Comparison of ENCODE assay signal across 17 cellular contexts in genomic region chr5:34684980-34685352, GRCh38. TPM values are rescaled to one million over a fixed set of nuclear protein-coding genes. Genes with fewer than 3 reads are reported as not detected.
DNase-seq lines count a peak whose midpoint lies in the region; ATAC-seq, FAIRE-seq and TF ChIP-seq lines count a peak whose summit lies in the region.
"Had no signal": no experiment of that assay in that cellular context is flagged by ENCODE, and none has a peak within 500 bp of the region (broad histone marks: within the 10 kb centered on the region; RNA-seq: fewer than 3 reads in every experiment).

No MANE protein-coding gene starts in this region.

- H2AK5ac ChIP-seq in H1 (ENCODE audit: low read depth, low read length), result peak overlapping the region; percentile 7; the same call in 1 of the 2 replicates

- peak overlapping the region; percentile 95 for H3K27ac Mint-ChIP-seq in nephron progenitor cell
- no peak overlapping the region for H3K27ac Mint-ChIP-seq in immature natural killer cell
- H3K27ac Mint-ChIP-seq: activated CD4-positive, alpha-beta memory T cell treated with anti-CD3 and anti-CD28 coated beads for 36 hours; activated naive CD4-positive, alpha-beta T cell treated with anti-CD3 and anti-CD28 coated beads, Interleukin-2, amount 50 U/mL, for 24 hours; CD4-positive, CD25-positive, alpha-beta regulatory T cell had no signal

- H2BK20ac ChIP-seq in H1 (ENCODE audit: low read length), result no peak overlapping the region

- H3K18ac ChIP-seq in H1 (ENCODE audit: extremely low read depth, low read length), result no peak overlapping the region

- H3K4me1 Mint-ChIP-seq in nephron progenitor cell, result peaks cover 69% of the 10 kb centered on the region
- no peaks in the 10 kb centered on the region for H3K4me1 Mint-ChIP-seq in immature natural killer cell
- H3K4me1 Mint-ChIP-seq: activated naive CD4-positive, alpha-beta T cell treated with anti-CD3 and anti-CD28 coated beads, Interleukin-2, amount 50 U/mL, for 24 hours; CD4-positive, CD25-positive, alpha-beta regulatory T cell had no signal

- no peak overlapping the region for H3K56ac ChIP-seq in H1 (replicated peaks; ENCODE audit: insufficient read length, low read depth, low read length)

- TF ChIP-seq EP300 in HepG2 (IDR thresholded peaks at IDR 0.05; ENCODE audit: low read depth in 2 of 2, low read length in 2 of 2), result no peak
- TF ChIP-seq EP300 in HepG2 (CRISPR knock-in tag; IDR thresholded peaks at IDR 0.05; ENCODE audit: borderline replicate concordance), result no peak
- TF ChIP-seq EP300 in H1 (IDR thresholded peaks at IDR 0.05; ENCODE audit: borderline replicate concordance in 1 of 2, low read depth in 2 of 2, low read length in 2 of 2), result no peak

- TF ChIP-seq RAD21 in HepG2 (CRISPR knock-in tag; IDR thresholded peaks at IDR 0.05) (no peak), H1 (IDR thresholded peaks at IDR 0.05 in 1 of 2, conservative IDR thresholded peaks at IDR 0.05 in 1 of 2; ENCODE audit: low read depth in 2 of 2, low read length in 2 of 2) (no peak)

- DNase-seq in HepG2 (ENCODE audit: low spot score), result no peak
- DNase-seq in right lobe of liver, result no peak
- DNase-seq in H1 (ENCODE audit: low read depth in 1 of 2, low spot score in 2 of 2), result no peak
- DNase-seq in nephron progenitor cell, result no peak
- DNase-seq in SW480 (ENCODE audit: low spot score), result no peak
- no peak for DNase-seq in immature natural killer cell
- DNase-seq in OCI-M1 (lab: John Stamatoyannopoulos, UW), result no peak
- DNase-seq: activated T-cell treated with anti-CD3 and anti-CD28 coated beads, Interleukin-2, amount 50 U/mL, for 4 hours; CD4-positive, CD25-positive, alpha-beta regulatory T cell; NCI-H187 treated with DMSO at 0.1 percent for 48 hours; NK-92 treated with Interleukin-12 subunit alpha and Interleukin-12 subunit beta, amount 100 ng/mL, for 24 hours; psoas muscle; stimulated activated CD4-positive, alpha-beta T cell treated with anti-CD3 and anti-CD28 coated beads, Interleukin-12 subunit alpha, Interleukin-12 subunit beta, amount 100 ng/mL, for 4 hours had no signal

- H4K8ac ChIP-seq in H1 (ENCODE audit: extremely low read depth, insufficient read depth, low read length), result no peak overlapping the region

- H3K27me3 Mint-ChIP-seq in nephron progenitor cell (ENCODE audit: low read depth, poor library complexity) (no peaks in the 10 kb centered on the region), immature natural killer cell (ENCODE audit: low read depth in 3 of 3) (peaks cover 0 to 2% (median 1%) of the 10 kb centered on the region in 3 donors)

- no peak overlapping the region for H4K5ac ChIP-seq in H1 (ENCODE audit: insufficient read length, low read depth, low read length)

- no peaks in the 10 kb centered on the region; the same call in 1 of the 2 replicates for H3K79me1 ChIP-seq in H1 (ENCODE audit: low read depth, low read length)

- WGBS in HepG2 (ENCODE audit: low lambda C conversion rate), result 96% methylated on average over 4 of the region's 4 CpGs
- WGBS in right lobe of liver (ENCODE audit: insufficient coverage, low coverage, low lambda C conversion rate, missing lambda C conversion rate), result 84% methylated on average over 3 of the region's 4 CpGs
- WGBS in H1 (ENCODE audit: extremely low coverage in 1 of 2, insufficient coverage in 1 of 2, insufficient read length in 1 of 2, insufficient replicate concordance in 2 of 2, low coverage in 1 of 2, low lambda C conversion rate in 2 of 2, missing lambda C conversion rate in 1 of 2), 2 experiments, result 79% methylated on average over 4 of the region's 4 CpGs; no CpG with 5 or more reads in 1 of the 2 experiments

- H3K4ac ChIP-seq in H1 (replicated peaks; ENCODE audit: insufficient read length, low read depth, low read length), result no peak overlapping the region

- no peak overlapping the region for H3K9ac ChIP-seq in HepG2 (ENCODE audit: insufficient read depth, low read depth, low read length)
- no peak overlapping the region for H3K9ac ChIP-seq in H1 (replicated peaks in 1 of 4; ENCODE audit: extremely low read depth in 1 of 4, low read depth in 3 of 4, low read length in 3 of 4)

- CTCF ChIA-PET in HepG2 (lab: Yijun Ruan, JAX; ENCODE audit: low intra/inter-chr PET ratio, low total read pairs) (no interaction called here), H1 (lab: Charles Lee; ENCODE audit: partially characterized antibody) (interaction anchor here (0.8 to 3.8 kb wide), 9 partner anchors 8 to 214 kb away, joined by 3 to 9 read pairs (median 3); no protein-coding TSS in a partner anchor)

- no peak overlapping the region; the same call in 1 of the 2 replicates for H2BK5ac ChIP-seq in H1 (ENCODE audit: low read depth, low read length)

- no peak overlapping the region for H3K4me3 ChIP-seq in HepG2 (replicated peaks in 1 of 3; ENCODE audit: insufficient read depth in 1 of 3, low read depth in 2 of 3, low read length in 3 of 3)
- no peak overlapping the region for H3K4me3 ChIP-seq in right lobe of liver
- H3K4me3 ChIP-seq in H1 (ENCODE audit: extremely low read depth in 1 of 4, insufficient read depth in 2 of 4, low read depth in 3 of 4, low read length in 4 of 4), result 0 out of 8 replicates have a peak overlapping the region, but pooled peaks of 1 of the 4 experiments have one; percentile 33
- H3K4me3 ChIP-seq: gastroesophageal sphincter, psoas muscle had no signal

- TF ChIP-seq CTCF in HepG2 (CRISPR knock-in tag; IDR thresholded peaks at IDR 0.05), result no peak
- no peak for TF ChIP-seq CTCF in right lobe of liver (IDR thresholded peaks at IDR 0.05)
- TF ChIP-seq CTCF in H1 (IDR thresholded peaks at IDR 0.05; ENCODE audit: control extremely low read depth in 1 of 3, insufficient read depth in 1 of 3, low read depth in 1 of 3, low read length in 3 of 3), result no peak
- no peak for TF ChIP-seq CTCF in nephron progenitor cell (IDR thresholded peaks at IDR 0.05)

- peaks cover 24% of the 10 kb centered on the region for H3K36me3 Mint-ChIP-seq in nephron progenitor cell (ENCODE audit: low read depth)
- H3K36me3 Mint-ChIP-seq in immature natural killer cell, result no peaks in the 10 kb centered on the region
- H3K36me3 Mint-ChIP-seq: activated CD4-positive, alpha-beta memory T cell treated with anti-CD3 and anti-CD28 coated beads for 36 hours; activated naive CD4-positive, alpha-beta T cell treated with anti-CD3 and anti-CD28 coated beads, Interleukin-2, amount 50 U/mL, for 24 hours; CD4-positive, CD25-positive, alpha-beta regulatory T cell had no signal

- H2BK120ac ChIP-seq in H1 (replicated peaks; ENCODE audit: low read depth, low read length), result no peak overlapping the region

- FAIRE-seq in HepG2 (lab: Jason Lieb, UNC) (no peak), H1 (lab: Jason Lieb, UNC) (no peak)

- in situ Hi-C loops in HepG2 (cut with HindIII; ENCODE audit: extremely low pct_ligation_motif_present, low pct_unique_long_range_greater_than_20kb), result no loop called here

- H3K4me2 ChIP-seq in HepG2 (ENCODE audit: low read depth, low read length) (no peak overlapping the region), H1 (ENCODE audit: insufficient read depth in 1 of 2, low read depth in 2 of 2, low read length in 2 of 2) (peak overlapping the region in 1 of 2 experiments; percentile 54; a peak in 1 of 4 replicates)

- H3K27me3 ChIP-seq in HepG2 (ENCODE audit: control insufficient read depth in 1 of 2, insufficient read depth in 2 of 2, low read length in 2 of 2) (no peaks in the 10 kb centered on the region), right lobe of liver (no peaks in the 10 kb centered on the region), H1 (replicated peaks in 1 of 4; ENCODE audit: control insufficient read depth in 3 of 4, extremely low read depth in 1 of 4, insufficient read depth in 3 of 4, low read length in 3 of 4) (no peaks in the 10 kb centered on the region)
- H3K27me3 ChIP-seq: gastroesophageal sphincter had no signal

- no peak overlapping the region for H2BK15ac ChIP-seq in H1 (ENCODE audit: low read length)

- H3K4me3 Mint-ChIP-seq in nephron progenitor cell (no peak overlapping the region), immature natural killer cell (no peak overlapping the region)
- H3K4me3 Mint-ChIP-seq: activated CD4-positive, alpha-beta memory T cell treated with anti-CD3 and anti-CD28 coated beads for 36 hours; activated naive CD4-positive, alpha-beta T cell treated with anti-CD3 and anti-CD28 coated beads, Interleukin-2, amount 50 U/mL, for 24 hours; activated T-cell treated with anti-CD3 and anti-CD28 coated beads, Interleukin-2, amount 50 U/mL, for 4 hours; CD4-positive, CD25-positive, alpha-beta regulatory T cell had no signal

- H3K23ac ChIP-seq in H1 (ENCODE audit: insufficient read length), result no peak overlapping the region

- ATAC-seq in HepG2 (no peak), right lobe of liver (no peak), GM21619 (IDR thresholded peaks at IDR 0.05; ENCODE audit: unreplicated experiment) (no peak)
- ATAC-seq: gastroesophageal sphincter, psoas muscle had no signal

- H3K79me2 ChIP-seq in HepG2 (ENCODE audit: insufficient read depth, low read length), result peaks cover 10% of the 10 kb centered on the region
- H3K79me2 ChIP-seq in H1 (ENCODE audit: control insufficient read depth in 1 of 2, insufficient read depth in 2 of 2, low read length in 2 of 2), result peaks cover 26 to 99% of the 10 kb centered on the region in 2 experiments

- TF ChIP-seq POLR2A in HepG2 (IDR thresholded peaks at IDR 0.05; ENCODE audit: insufficient read depth in 1 of 2, low read depth in 2 of 2, low read length in 2 of 2) (no peak), right lobe of liver (IDR thresholded peaks at IDR 0.05) (no peak), H1 (IDR thresholded peaks at IDR 0.05; ENCODE audit: control extremely low read depth in 1 of 2, low read depth in 2 of 2, low read length in 2 of 2) (no peak)

- H4K91ac ChIP-seq in H1 (replicated peaks; ENCODE audit: insufficient read length, low read length), result no peak overlapping the region

- BruUV-seq in HepG2 (replicated peaks; lab: Mats Ljungman, UMichigan), result no TSS peak

- H2AFZ ChIP-seq in HepG2 (ENCODE audit: low read length) (no peak overlapping the region), H1 (ENCODE audit: low read length) (no peak overlapping the region)

- H3K14ac ChIP-seq in H1 (ENCODE audit: insufficient read length), result no peak overlapping the region

- intact Hi-C loops in HepG2 (cut with micrococcal nuclease; ENCODE audit: unreplicated experiment), result no loop called here
- intact Hi-C loops in right lobe of liver (cut with DNase I), result no loop called here

- no peak overlapping the region; the same call in 1 of the 2 replicates for H2BK12ac ChIP-seq in H1 (ENCODE audit: low read depth, low read length)

- H3K23me2 ChIP-seq in H1 (ENCODE audit: low read depth, low read length), result no peaks in the 10 kb centered on the region; the same call in none of the 2 replicates

- H3K27ac ChIP-seq in HepG2 (ENCODE audit: extremely low read length, insufficient read depth, low read length), result no peak overlapping the region
- H3K27ac ChIP-seq in right lobe of liver, result no peak overlapping the region
- H3K27ac ChIP-seq in H1 (ENCODE audit: low read depth, low read length), result peak overlapping the region; percentile 34; the same call in 1 of the 2 replicates
- H3K27ac ChIP-seq: gastroesophageal sphincter, psoas muscle had no signal

- POLR2A ChIA-PET in HepG2 (lab: Yijun Ruan, JAX) (no interaction called here), H1 (lab: Charles Lee; ENCODE audit: partially characterized antibody) (interaction anchor here (0.6 to 2.2 kb wide), 4 partner anchors 20 to 99 kb away, joined by 3 to 11 read pairs (median 3); no protein-coding TSS in a partner anchor)

- no peaks in the 10 kb centered on the region for H4K20me1 ChIP-seq in HepG2 (ENCODE audit: insufficient read depth, low read length)
- H4K20me1 ChIP-seq in H1 (replicated peaks in 1 of 2; ENCODE audit: control insufficient read depth in 1 of 2, insufficient read depth in 2 of 2, low read length in 2 of 2), result peaks cover 11 to 22% of the 10 kb centered on the region in 2 experiments

- H3K9me3 Mint-ChIP-seq in nephron progenitor cell, result no peaks in the 10 kb centered on the region
- no peaks in the 10 kb centered on the region for H3K9me3 Mint-ChIP-seq in immature natural killer cell
- H3K9me3 Mint-ChIP-seq: activated CD4-positive, alpha-beta memory T cell treated with anti-CD3 and anti-CD28 coated beads for 36 hours; activated naive CD4-positive, alpha-beta T cell treated with anti-CD3 and anti-CD28 coated beads, Interleukin-2, amount 50 U/mL, for 24 hours; activated T-cell treated with anti-CD3 and anti-CD28 coated beads, Interleukin-2, amount 50 U/mL, for 4 hours had no signal

- H3K4me1 ChIP-seq in HepG2 (ENCODE audit: insufficient read depth, low read length) (peaks cover 71% of the 10 kb centered on the region), right lobe of liver (peaks cover 0 to 56% (median 14%) of the 10 kb centered on the region in 4 donors), H1 (replicated peaks in 1 of 4; ENCODE audit: control insufficient read depth in 3 of 4, insufficient read depth in 4 of 4, low read length in 3 of 4) (peaks cover 4 to 21% (median 15%) of the 10 kb centered on the region in 4 experiments; a peak in 6 of 7 replicates)
- H3K4me1 ChIP-seq: psoas muscle had no signal

- H3K36me3 ChIP-seq in HepG2 (replicated peaks in 1 of 2; ENCODE audit: control insufficient read depth in 1 of 2, insufficient read depth in 2 of 2, low read length in 2 of 2) (peaks cover 0 to 5% of the 10 kb centered on the region in 2 experiments; a peak in 1 of 5 replicates), right lobe of liver (no peaks in the 10 kb centered on the region), H1 (ENCODE audit: control insufficient read depth in 2 of 4, insufficient read depth in 4 of 4, low read length in 3 of 4) (peaks cover 2 to 25% (median 13%) of the 10 kb centered on the region in 4 experiments; a peak in 7 of 8 replicates)

- H3K9me3 ChIP-seq in HepG2 (ENCODE audit: low read length), result no peaks in the 10 kb centered on the region
- H3K9me3 ChIP-seq in right lobe of liver, result no peaks in the 10 kb centered on the region
- H3K9me3 ChIP-seq in H1 (ENCODE audit: insufficient read depth in 2 of 2, low read depth in 1 of 2, low read length in 1 of 2), result no peaks in the 10 kb centered on the region
- H3K9me3 ChIP-seq: gastroesophageal sphincter, psoas muscle had no signal

RNA-seq across cellular contexts. Expression of gene RAI14, which starts 28.8 kb away (rescaled TPM):
- total RNA-seq in HepG2 (2016; rRNA removed; fragmentation: Illumina TruSeq; extraction: Trizol) (18.2 and 26.6 TPM in 2 replicates), right lobe of liver (10 to 100 TPM; 11.9 to 30.8 (median 20.8) TPM)
- 2.0 and 2.7 TPM in 2 replicates for total RNA-seq in HepG2 (2016; cell fraction: cytosol; rRNA removed; fragmentation: Illumina TruSeq; extraction: Trizol; ENCODE audit: low read depth)
- total RNA-seq in HepG2 (2016; cell fraction: insoluble cytoplasmic fraction; rRNA removed; fragmentation: Illumina TruSeq; extraction: Trizol), result 18.6 and 25.3 TPM in 2 replicates
- total RNA-seq in HepG2 (2016; cell fraction: membrane; rRNA removed; fragmentation: Illumina TruSeq; extraction: Trizol), result 10.1 and 10.7 TPM in 2 replicates
- total RNA-seq in HepG2 (2016; cell fraction: nucleus; rRNA removed; fragmentation: Illumina TruSeq; extraction: Trizol), result 12.7 and 16.1 TPM in 2 replicates
- polyA plus RNA-seq in HepG2 (2011; rRNA removed) (12.3 and 12.6 TPM in 2 replicates), H1 (2011; rRNA removed) (48.4 and 54.7 TPM in 2 replicates), immature natural killer cell (1 to 10 TPM in 1 of 3 donors, under 1 TPM in 1, not detected in 1; 0.97 to 6.6 TPM)
- polyA plus RNA-seq in HepG2 (2011; cell fraction: cytosol; rRNA removed), result 8.2 and 17.6 TPM in 2 replicates
- 9.7 and 9.9 TPM in 2 replicates for polyA plus RNA-seq in HepG2 (2011; cell fraction: nucleus; rRNA removed)
- 9.8 and 13.8 TPM in 2 replicates for polyA plus RNA-seq in HepG2 (2012)
- 2.3 and 2.9 TPM in 2 replicates for polyA plus RNA-seq in HepG2 (2016; cell fraction: cytosol; fragmentation: Illumina TruSeq; extraction: Trizol; ENCODE audit: low read depth)
- polyA plus RNA-seq in HepG2 (2016; cell fraction: insoluble cytoplasmic fraction; fragmentation: Illumina TruSeq; extraction: Trizol; ENCODE audit: low read depth), result 21.5 and 21.9 TPM in 2 replicates
- polyA plus RNA-seq in HepG2 (2016; cell fraction: membrane; fragmentation: Illumina TruSeq; extraction: Trizol; ENCODE audit: low read depth), result 4.3 and 5.3 TPM in 2 replicates
- polyA plus RNA-seq in HepG2 (2016; cell fraction: nucleus; fragmentation: Illumina TruSeq; extraction: Trizol; ENCODE audit: insufficient read depth, low read depth), result 12.4 and 16.3 TPM in 2 replicates
- polyA minus RNA-seq in HepG2 (2011; rRNA and poly(A)+ RNA removed; ENCODE audit: low replicate concordance), result 23.8 and 42.0 TPM in 2 replicates
- 5.7 and 14.3 TPM in 2 replicates for polyA minus RNA-seq in HepG2 (2011; cell fraction: cytosol; rRNA and poly(A)+ RNA removed)
- polyA minus RNA-seq in HepG2 (2011; cell fraction: nucleus; rRNA and poly(A)+ RNA removed), result 13.2 and 14.3 TPM in 2 replicates
- 210 and 216 TPM in 2 replicates for total RNA-seq in H1 (2021; fragmentation: NEBNext Ultra II Directional; extraction: Animal tissue kit (Norgen Biotek cat#: 25700))
- polyA plus RNA-seq in H1 (2011; cell fraction: cytosol; rRNA removed), result 85.7 TPM
- 309 TPM for polyA plus RNA-seq in H1 (2011; cell fraction: nucleus; rRNA removed)
- polyA plus RNA-seq in H1 (2012, experiment 1 of 2), result 92.2 to 129 TPM (median 115 TPM) in 4 replicates
- polyA plus RNA-seq in H1 (2012, experiment 2 of 2), result 5.2 TPM
- 122 TPM for polyA plus RNA-seq in H1 (2013, experiment 1 of 2)
- polyA plus RNA-seq in H1 (2013, experiment 2 of 2), result 118 TPM
- 477 and 553 TPM in 2 replicates for polyA minus RNA-seq in H1 (2011; rRNA and poly(A)+ RNA removed)
- 88.9 TPM for polyA minus RNA-seq in H1 (2011; cell fraction: cytosol; rRNA and poly(A)+ RNA removed)
- 219 TPM for polyA minus RNA-seq in H1 (2011; cell fraction: nucleus; rRNA and poly(A)+ RNA removed)
- polyA plus RNA-seq: CD4-positive, CD25-positive, alpha-beta regulatory T cell had no signal
